In the genomic region with DNA sequence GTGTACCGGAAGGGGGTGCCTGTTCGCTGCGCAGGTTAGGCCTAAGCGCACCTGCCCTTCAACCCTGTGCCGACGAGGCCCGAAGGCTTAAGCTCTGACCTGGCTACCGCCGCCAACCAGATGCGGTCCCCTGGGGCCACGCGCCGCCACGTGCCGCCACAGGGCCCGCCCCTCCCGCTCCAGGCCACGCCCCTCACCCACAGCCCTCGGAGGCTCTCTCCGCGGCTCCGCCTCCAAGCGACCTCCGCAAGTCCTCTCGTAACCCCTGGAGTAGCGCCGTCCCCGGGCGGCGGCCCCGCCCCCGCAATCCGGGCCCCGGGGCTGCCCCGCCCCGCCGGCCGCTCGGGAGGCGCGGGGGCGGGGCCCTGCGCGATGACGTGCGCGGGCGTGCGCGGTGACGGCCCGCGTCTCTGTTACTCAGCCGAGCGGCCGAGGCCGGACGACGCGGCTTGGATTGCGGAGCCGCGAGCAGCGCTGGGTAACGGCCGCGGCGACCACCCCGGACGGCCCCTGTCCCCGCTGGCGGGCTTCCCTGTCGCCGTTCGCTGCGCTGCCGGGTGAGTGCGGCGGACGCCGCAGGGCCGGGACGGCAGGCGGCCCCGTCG, we compare ENCODE assay signal across 8 cellular contexts. TPM values are rescaled to one million over a fixed set of nuclear protein-coding genes. Genes with fewer than 3 reads are reported as not detected.
DNase-seq lines count a peak whose midpoint lies in the region; ATAC-seq and TF ChIP-seq lines count a peak whose summit lies in the region.

MAPK8 (plus strand) TSS at position 413 of the 605 bp plus-strand sequence. CDS start 94,984 bp downstream, outside the sequence.

- ATAC-seq in gastroesophageal sphincter = peak; percentile 96

- H3K36me3 Mint-ChIP-seq in activated naive CD4-positive, alpha-beta T cell treated with anti-CD3 and anti-CD28 coated beads for 36 hours (ENCODE audit: low read depth) = peaks cover 5% of the 10 kb centered on the region

- H3K4me3 ChIP-seq in HFF-Myc (replicated peaks; ENCODE audit: low read depth, low read length) (peak within 1 kb of the TSS; percentile 74), gastroesophageal sphincter (peak within 1 kb of the TSS; percentile 57 to 84), neutrophil (ENCODE audit: low read depth in 1 of 2, low read length in 1 of 2) (peak within 1 kb of the TSS; percentile 65 to 74)

- peak within 1 kb of the TSS; percentile 80 for H3K4me3 Mint-ChIP-seq in activated naive CD4-positive, alpha-beta T cell treated with anti-CD3 and anti-CD28 coated beads for 36 hours

- CTCF ChIA-PET in activated naive CD4-positive, alpha-beta T cell treated with anti-CD3 and anti-CD28 coated beads for 36 hours (lab: Charles Lee) = no interaction called here

- H3K4me1 ChIP-seq in gastroesophageal sphincter = peaks cover 4 to 44% (median 5%) of the 10 kb centered on the region in 3 donors
- peaks cover 11 to 14% of the 10 kb centered on the region in 2 experiments for H3K4me1 ChIP-seq in neutrophil (ENCODE audit: control insufficient read depth in 1 of 2, insufficient read depth in 1 of 2, low read depth in 1 of 2, low read length in 1 of 2)

- H3K27ac ChIP-seq in gastroesophageal sphincter = peak within 1 kb of the TSS; percentile 86 to 99 (median 98)
- peak within 1 kb of the TSS; percentile 89 for H3K27ac ChIP-seq in neutrophil
- peak within 1 kb of the TSS; percentile 70 for H3K27ac ChIP-seq in substantia nigra (ENCODE audit: low read depth, low read length, poor library complexity, severe bottlenecking)

- intact Hi-C loops in activated naive CD4-positive, alpha-beta T cell treated with anti-CD3 and anti-CD28 coated beads for 36 hours (cut with micrococcal nuclease) = loop anchor here (1.0 to 10.0 kb wide), 8 partner anchors 56 to 1232 kb away; partner anchors contain the start of gene ERCC6

- peak; percentile 96 for TF ChIP-seq POLR2A in gastroesophageal sphincter (IDR thresholded peaks at IDR 0.05)

- no CpG with 5 or more reads among the region's 86 CpGs for WGBS in gastroesophageal sphincter (ENCODE audit: low coverage in 1 of 2), 2 donors

- peak within 1 kb of the TSS; percentile 58 for H3K27ac Mint-ChIP-seq in activated naive CD4-positive, alpha-beta T cell treated with anti-CD3 and anti-CD28 coated beads for 36 hours

- H3K9me3 Mint-ChIP-seq in activated naive CD4-positive, alpha-beta T cell treated with anti-CD3 and anti-CD28 coated beads for 36 hours = no peaks in the 10 kb centered on the region

- DNase-seq in GM04503 (ENCODE audit: low read depth) (peak; percentile 22), HFF-Myc (ENCODE audit: extremely low read depth, low read depth) (peak; percentile 48), MV-4-11 (lab: John Stamatoyannopoulos, UW) (peak; percentile 86), SK-N-DZ (ENCODE audit: low spot score) (peak; percentile 91), substantia nigra (lab: John Stamatoyannopoulos, UW) (peak; percentile 50 to 95 (median 85))
- DNase-seq in activated naive CD4-positive, alpha-beta T cell treated with anti-CD3 and anti-CD28 coated beads for 36 hours = peak; percentile 90

- H3K36me3 ChIP-seq in gastroesophageal sphincter (no peaks in the 10 kb centered on the region), neutrophil (no peaks in the 10 kb centered on the region)

- TF ChIP-seq CTCF in HFF-Myc (IDR thresholded peaks at IDR 0.05; ENCODE audit: low read depth, low read length, missing control alignments) (no peak), gastroesophageal sphincter (IDR thresholded peaks at IDR 0.05) (no peak), neutrophil (IDR thresholded peaks at IDR 0.05) (no peak)

- no peaks in the 10 kb centered on the region for H3K27me3 Mint-ChIP-seq in activated naive CD4-positive, alpha-beta T cell treated with anti-CD3 and anti-CD28 coated beads for 36 hours (ENCODE audit: low read depth)

- H3K9me3 ChIP-seq in gastroesophageal sphincter (no peaks in the 10 kb centered on the region), neutrophil (no peaks in the 10 kb centered on the region)

- no peak for TF ChIP-seq EP300 in gastroesophageal sphincter (IDR thresholded peaks at IDR 0.05)

- H3K4me1 Mint-ChIP-seq in activated naive CD4-positive, alpha-beta T cell treated with anti-CD3 and anti-CD28 coated beads for 36 hours (ENCODE audit: low read depth) = peaks cover 30% of the 10 kb centered on the region

- no peaks in the 10 kb centered on the region for H3K27me3 ChIP-seq in gastroesophageal sphincter
- H3K27me3 ChIP-seq in neutrophil = peaks cover 20% of the 10 kb centered on the region

RNA-seq across cellular contexts. Expression of gene MAPK8, which starts in this region (rescaled TPM):
- 68.9 and 88.1 TPM in 2 replicates for polyA plus RNA-seq in SK-N-DZ (2014; cell fraction: cytosol; rRNA removed)
- polyA plus RNA-seq in SK-N-DZ (2014; cell fraction: nucleus; rRNA removed) = 96.6 and 103 TPM in 2 replicates
- total RNA-seq in activated naive CD4-positive, alpha-beta T cell treated with anti-CD3 and anti-CD28 coated beads for 36 hours = 10 to 100 TPM; 29.7 to 36.2 TPM
- 10 to 100 TPM; 35.6 to 63.7 (median 40.7) TPM for total RNA-seq in gastroesophageal sphincter

Comparison
In these comparisons a context has a peak if more than half of its experiments do, and no peak if none do; other contexts are left out.
1. Peak in every context shown above with its lines: DNase-seq, ATAC-seq, H3K4me3 ChIP-seq and H3K27ac ChIP-seq.
2. DNase-seq: peak in every context shown above with its lines; median percentile 91 in SK-N-DZ; 90 in activated naive CD4-positive, alpha-beta T cell treated with anti-CD3 and anti-CD28 coated beads for 36 hours; 86 in MV-4-11; 85 in substantia nigra; 48 in HFF-Myc; 22 in GM04503.